Comparison of ENCODE assay signal across 17 cellular contexts in the genomic region with DNA sequence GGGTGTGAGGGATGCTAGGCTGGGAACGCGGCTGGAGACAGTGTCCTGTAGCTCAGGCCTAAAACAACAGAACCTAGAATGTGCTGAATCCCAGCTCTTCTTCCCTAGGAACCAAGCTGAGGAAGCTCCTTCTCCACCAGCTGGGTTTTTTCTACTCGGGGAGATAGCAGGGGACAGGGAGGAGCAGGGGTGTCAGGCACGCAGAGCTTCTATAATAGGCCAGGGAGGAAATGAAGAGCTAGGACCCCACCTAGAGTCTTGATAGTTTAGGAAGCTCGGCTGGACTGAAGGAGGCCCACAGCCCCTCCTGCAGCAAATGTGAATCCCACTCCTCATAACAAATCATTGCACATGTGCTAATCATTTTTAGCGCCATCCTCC. TPM values are rescaled to one million over a fixed set of nuclear protein-coding genes. Genes with fewer than 3 reads are reported as not detected.
A peak's percentile ranks its signal among the peaks of the same experiment; 100 is the strongest.
DNase-seq lines count a peak whose midpoint lies in the region; ATAC-seq and TF ChIP-seq lines count a peak whose summit lies in the region.
"Had no signal": no experiment of that assay in that cellular context is flagged by ENCODE, and none has a peak within 500 bp of the region (broad histone marks: within the 10 kb centered on the region; RNA-seq: fewer than 3 reads in every experiment).

No MANE protein-coding gene starts in this region.

- peaks cover 2% of the 10 kb centered on the region for H3K9me3 ChIP-seq in left ventricle myocardium inferior (replicated peaks)
- peaks cover 2% of the 10 kb centered on the region for H3K9me3 ChIP-seq in smooth muscle cell (replicated peaks; ENCODE audit: low read depth)
- H3K9me3 ChIP-seq: upper lobe of left lung had no signal

- no peaks in the 10 kb centered on the region for H3K27me3 ChIP-seq in left ventricle myocardium inferior (ENCODE audit: low read depth)
- H3K27me3 ChIP-seq in smooth muscle cell (ENCODE audit: low read depth): no peaks in the 10 kb centered on the region
- H3K27me3 ChIP-seq: heart left ventricle, upper lobe of left lung had no signal

- ATAC-seq in left cardiac atrium: no peak
- ATAC-seq in GM18909 (IDR thresholded peaks at IDR 0.05; ENCODE audit: poor library complexity, unreplicated experiment): no peak
- no peak for ATAC-seq in HG03175 (IDR thresholded peaks at IDR 0.05; ENCODE audit: unreplicated experiment)

- peak overlapping the region; percentile 51 for H2AFZ ChIP-seq in smooth muscle cell (ENCODE audit: low read depth)

- peak overlapping the region; percentile 74 for H3K27ac ChIP-seq in left ventricle myocardium inferior (replicated peaks)
- peak overlapping the region; percentile 97 for H3K27ac ChIP-seq in VCaP
- peak overlapping the region; percentile 89 for H3K27ac ChIP-seq in smooth muscle cell (ENCODE audit: low read depth)

- H3K4me3 ChIP-seq in left ventricle myocardium inferior (no peak overlapping the region), smooth muscle cell (no peak overlapping the region)
- H3K4me3 ChIP-seq: heart left ventricle, upper lobe of left lung had no signal

- H3F3A ChIP-seq in smooth muscle cell (ENCODE audit: low read depth): peaks cover 4% of the 10 kb centered on the region

- H3K4me2 ChIP-seq in smooth muscle cell: no peak overlapping the region

- H3K4me1 ChIP-seq in left ventricle myocardium inferior: peaks cover 35% of the 10 kb centered on the region
- H3K4me1 ChIP-seq in smooth muscle cell (ENCODE audit: low read depth): peaks cover 39% of the 10 kb centered on the region

- no peaks in the 10 kb centered on the region for H3K79me2 ChIP-seq in smooth muscle cell (ENCODE audit: low read depth)

- WGBS in smooth muscle cell (ENCODE audit: low lambda C conversion rate): 57% methylated on average over 6 of the region's 6 CpGs

- no peaks in the 10 kb centered on the region for H3K36me3 ChIP-seq in left ventricle myocardium inferior
- peaks cover 3% of the 10 kb centered on the region for H3K36me3 ChIP-seq in smooth muscle cell (ENCODE audit: low read depth)
- H3K36me3 ChIP-seq: heart left ventricle, upper lobe of left lung had no signal

- DNase-seq in left ventricle myocardium inferior (no peak), left cardiac atrium (no peak), left kidney (ENCODE audit: low read depth, low spot score) (peak; percentile 20), smooth muscle cell (lab: John Stamatoyannopoulos, UW; ENCODE audit: unreplicated experiment) (no peak), foreskin melanocyte (no peak)
- DNase-seq: caudate nucleus; CD4-positive, alpha-beta memory T cell; effector CD4-positive, alpha-beta T cell; GOT3; heart left ventricle; immature natural killer cell; stimulated activated naive CD4-positive, alpha-beta T cell treated with Interleukin-2 at 50 U/mL for 16 hours; upper lobe of left lung had no signal

- no peaks in the 10 kb centered on the region for H4K20me1 ChIP-seq in smooth muscle cell (ENCODE audit: low read depth)

- intact Hi-C loops in left ventricle myocardium inferior (cut with micrococcal nuclease) (no loop called here), left cardiac atrium (cut with DNase I) (no loop called here)

- peak overlapping the region; percentile 48 for H3K9ac ChIP-seq in smooth muscle cell (ENCODE audit: low read depth)

- no peak for TF ChIP-seq CTCF in left ventricle myocardium inferior (IDR thresholded peaks at IDR 0.05; ENCODE audit: borderline replicate concordance)
- no peak for TF ChIP-seq CTCF in VCaP (conservative IDR thresholded peaks at IDR 0.05)
- no peak for TF ChIP-seq CTCF in smooth muscle cell (IDR thresholded peaks at IDR 0.05; ENCODE audit: borderline replicate concordance, insufficient read depth, poor library complexity, severe bottlenecking)

RNA-seq across cellular contexts. Expression of a gene that starts 24.0 kb away (rescaled TPM):
- total RNA-seq in left ventricle myocardium inferior (19.7 TPM), left cardiac atrium (1 to 10 TPM; 2.0 to 3.6 TPM), smooth muscle cell (not detected in 2 replicates)
- 0.14 and 0.26 TPM in 2 replicates for polyA plus RNA-seq in smooth muscle cell
- total RNA-seq: CD4-positive, alpha-beta memory T cell had no signal
- polyA plus RNA-seq: CD4-positive, alpha-beta memory T cell; immature natural killer cell had no signal

RNA-seq across cellular contexts. Expression of a gene that starts 44.6 kb away (rescaled TPM):
- 0.44 TPM for total RNA-seq in left ventricle myocardium inferior
- total RNA-seq in left cardiac atrium: not detected
- total RNA-seq in smooth muscle cell: 0.18 TPM in 1 of 2 replicates, not detected in the other
- 0.43 and 0.61 TPM in 2 replicates for polyA plus RNA-seq in smooth muscle cell
- total RNA-seq: CD4-positive, alpha-beta memory T cell; mesenteric fat pad had no signal
- polyA plus RNA-seq: immature natural killer cell had no signal
